ENCODE assay signal across 16 cellular contexts in the genomic region with DNA sequence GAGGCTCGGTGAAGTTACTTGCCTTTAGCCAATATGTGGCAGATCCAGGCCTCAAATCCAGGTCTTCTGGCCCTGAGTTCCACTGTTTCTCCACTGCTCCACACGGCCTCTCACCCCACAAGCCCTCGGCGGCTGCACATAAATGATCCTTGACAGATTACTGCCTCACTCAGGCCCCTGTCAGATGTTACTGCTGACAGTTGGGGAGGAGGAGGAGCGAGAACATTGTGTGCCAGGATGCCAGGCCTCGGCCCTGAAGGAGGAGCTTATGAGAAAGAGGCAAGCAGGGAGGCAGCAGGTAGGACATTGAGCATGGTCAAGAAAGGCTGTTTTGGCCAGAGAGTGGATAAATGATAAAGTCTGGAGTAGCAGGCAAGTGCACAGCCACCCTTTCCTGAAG.
DNase-seq lines count a peak whose midpoint lies in the region; ATAC-seq, FAIRE-seq and TF ChIP-seq lines count a peak whose summit lies in the region.
"Had no signal": no experiment of that assay in that cellular context is flagged by ENCODE, and none has a peak within 500 bp of the region (broad histone marks: within the 10 kb centered on the region; RNA-seq: fewer than 3 reads in every experiment).

No MANE protein-coding gene starts in this region.

- DNase-seq in G401 (ENCODE audit: low spot score): peak; percentile 72
- no peak for DNase-seq in GM12892 (ENCODE audit: insufficient read length)
- DNase-seq in cerebellar cortex (ENCODE audit: low spot score): peak; percentile 65
- DNase-seq in stimulated activated naive B cell treated with anti-CD40 and anti-IgM and Interleukin-4, amounts not matched to agents 10 μg/mL and 1 μg/mL and 100 μg/mL, for 72 hours: no peak
- DNase-seq in NCI-H82 (lab: John Stamatoyannopoulos, UW): no peak
- DNase-seq in immature natural killer cell: no peak
- DNase-seq: ACHN; BE2C; Caco-2; CD4-positive, alpha-beta T cell; GDM1 had no signal

- no peak for TF ChIP-seq POLR2A in GM12892 (IDR thresholded peaks at IDR 0.05; ENCODE audit: low read depth, low read length)

- no peak for ATAC-seq in stimulated activated naive B cell treated with anti-CD40 and anti-IgM and Interleukin-4, amounts not matched to agents 10 μg/mL and 1 μg/mL and 100 μg/mL, for 72 hours (replicated peaks)
- ATAC-seq in GM19328 (IDR thresholded peaks at IDR 0.05; ENCODE audit: unreplicated experiment): no peak
- ATAC-seq: HepG2 had no signal

- in situ Hi-C loops in G401 (cut with HindIII; ENCODE audit: low sequenced_read_pairs): no loop called here

- H3K4me3 Mint-ChIP-seq in stimulated activated naive B cell treated with anti-CD40 and anti-IgM and Interleukin-4, amounts not matched to agents 10 μg/mL and 1 μg/mL and 100 μg/mL, for 72 hours: no peak overlapping the region
- no peak overlapping the region for H3K4me3 Mint-ChIP-seq in immature natural killer cell
- H3K4me3 Mint-ChIP-seq: CD4-positive, alpha-beta T cell; IgD-negative memory B cell had no signal

- H3K9me3 Mint-ChIP-seq in stimulated activated naive B cell treated with anti-CD40 and anti-IgM and Interleukin-4, amounts not matched to agents 10 μg/mL and 1 μg/mL and 100 μg/mL, for 72 hours: no peaks in the 10 kb centered on the region
- no peaks in the 10 kb centered on the region for H3K9me3 Mint-ChIP-seq in immature natural killer cell
- H3K9me3 Mint-ChIP-seq: CD4-positive, alpha-beta T cell; IgD-negative memory B cell had no signal

- peak; percentile 14 for FAIRE-seq in GM12892 (lab: Jason Lieb, UNC)
- FAIRE-seq: A204.1, D721Med, HepG2 had no signal

- H3K36me3 Mint-ChIP-seq in stimulated activated naive B cell treated with anti-CD40 and anti-IgM and Interleukin-4, amounts not matched to agents 10 μg/mL and 1 μg/mL and 100 μg/mL, for 72 hours: no peaks in the 10 kb centered on the region
- no peaks in the 10 kb centered on the region for H3K36me3 Mint-ChIP-seq in immature natural killer cell
- H3K36me3 Mint-ChIP-seq: IgD-negative memory B cell had no signal

- peaks cover 0 to under 1% of the 10 kb centered on the region in 2 donors for H3K4me1 Mint-ChIP-seq in stimulated activated naive B cell treated with anti-CD40 and anti-IgM and Interleukin-4, amounts not matched to agents 10 μg/mL and 1 μg/mL and 100 μg/mL, for 72 hours
- H3K4me1 Mint-ChIP-seq in immature natural killer cell: no peaks in the 10 kb centered on the region

- H3K27ac Mint-ChIP-seq in stimulated activated naive B cell treated with anti-CD40 and anti-IgM and Interleukin-4, amounts not matched to agents 10 μg/mL and 1 μg/mL and 100 μg/mL, for 72 hours: peak overlapping the region; percentile 11
- H3K27ac Mint-ChIP-seq in immature natural killer cell: no peak overlapping the region
- H3K27ac Mint-ChIP-seq: CD4-positive, alpha-beta T cell had no signal

- peaks cover 0 to 3% of the 10 kb centered on the region in 2 donors for H3K27me3 Mint-ChIP-seq in stimulated activated naive B cell treated with anti-CD40 and anti-IgM and Interleukin-4, amounts not matched to agents 10 μg/mL and 1 μg/mL and 100 μg/mL, for 72 hours
- H3K27me3 Mint-ChIP-seq in immature natural killer cell (ENCODE audit: low read depth in 3 of 3): peaks cover 0 to 5% (median 0%) of the 10 kb centered on the region in 3 donors
- H3K27me3 Mint-ChIP-seq: CD4-positive, alpha-beta T cell had no signal

Comparison
In these comparisons a context has a peak if more than half of its experiments do, and no peak if none do; other contexts are left out.
1. DNase-seq: peak in G401 (single experiment) and cerebellar cortex (single experiment); none in GM12892 (single experiment), stimulated activated naive B cell treated with anti-CD40 and anti-IgM and Interleukin-4, amounts not matched to agents 10 μg/mL and 1 μg/mL and 100 μg/mL, for 72 hours (single experiment), NCI-H82 (single experiment) and immature natural killer cell (0 of 3).